Comparison of ENCODE assay signal across 13 cellular contexts in genomic region chr2:47063159-47063930, GRCh38.
A peak's percentile ranks its signal among the peaks of the same experiment; 100 is the strongest.
DNase-seq lines count a peak whose midpoint lies in the region; ATAC-seq and TF ChIP-seq lines count a peak whose summit lies in the region.
"Had no signal": no experiment of that assay in that cellular context is flagged by ENCODE, and none has a peak within 500 bp of the region (broad histone marks: within the 10 kb centered on the region; RNA-seq: fewer than 3 reads in every experiment).

No MANE protein-coding gene starts in this region.

- no peaks in the 10 kb centered on the region for H3K9me3 ChIP-seq in ectodermal cell (ENCODE audit: control insufficient read depth, low read length)
- H3K9me3 ChIP-seq in BE2C, result no peaks in the 10 kb centered on the region
- H3K9me3 ChIP-seq: mucosa of descending colon had no signal

- peak overlapping the region; percentile 67 for H3K27ac Mint-ChIP-seq in osteocyte (ENCODE audit: unreplicated experiment)
- H3K27ac Mint-ChIP-seq in activated T-cell treated with anti-CD3 and anti-CD28 coated beads, Interleukin-2, amount 50 U/mL, for 72 hours, result no peak overlapping the region

- H3K36me3 ChIP-seq in ACC112 (ENCODE audit: insufficient read depth, low read length), result 0 out of 2 replicates have a peak, but pooled peaks cover 10% of the 10 kb centered on the region
- H3K36me3 ChIP-seq in ectodermal cell (ENCODE audit: control insufficient read depth, insufficient read depth, low read length), result no peaks in the 10 kb centered on the region
- no peaks in the 10 kb centered on the region for H3K36me3 ChIP-seq in BE2C
- H3K36me3 ChIP-seq: brain microvascular endothelial cell had no signal

- H3K4me3 ChIP-seq in ACC112 (ENCODE audit: low read depth, low read length), result no peak overlapping the region
- H3K4me3 ChIP-seq in ectodermal cell (ENCODE audit: insufficient read depth, low read depth, low read length), result no peak overlapping the region
- no peak overlapping the region for H3K4me3 ChIP-seq in BE2C (ENCODE audit: low read depth, low read length)
- H3K4me3 ChIP-seq: mucosa of descending colon had no signal

- H3K4me1 Mint-ChIP-seq in osteocyte (ENCODE audit: unreplicated experiment), result peaks cover 73% of the 10 kb centered on the region
- H3K4me1 Mint-ChIP-seq in activated T-cell treated with anti-CD3 and anti-CD28 coated beads, Interleukin-2, amount 50 U/mL, for 72 hours (ENCODE audit: low read depth), result no peaks in the 10 kb centered on the region

- TF ChIP-seq CTCF in osteocyte (IDR thresholded peaks at IDR 0.05), result no peak
- TF ChIP-seq CTCF in BE2C (IDR thresholded peaks at IDR 0.05; ENCODE audit: low read depth, low read length), result no peak

- no peak overlapping the region for H3K4me3 Mint-ChIP-seq in osteocyte (ENCODE audit: unreplicated experiment)
- no peak overlapping the region for H3K4me3 Mint-ChIP-seq in activated T-cell treated with anti-CD3 and anti-CD28 coated beads, Interleukin-2, amount 50 U/mL, for 72 hours

- no peaks in the 10 kb centered on the region for H3K27me3 Mint-ChIP-seq in osteocyte (ENCODE audit: unreplicated experiment)
- H3K27me3 Mint-ChIP-seq in activated T-cell treated with anti-CD3 and anti-CD28 coated beads, Interleukin-2, amount 50 U/mL, for 72 hours (ENCODE audit: low read depth), result no peaks in the 10 kb centered on the region

- no peak for ATAC-seq in GM18517 (IDR thresholded peaks at IDR 0.05; ENCODE audit: unreplicated experiment)
- no peak for ATAC-seq in activated T-cell treated with anti-CD3 and anti-CD28 coated beads, Interleukin-2, amount 50 U/mL, for 72 hours (replicated peaks in 1 of 2)
- ATAC-seq: activated CD4-positive, CD25-positive, alpha-beta regulatory T cell treated with anti-CD3 and anti-CD28 coated beads, Interleukin-2, amount 50 U/mL, for 24 hours; mucosa of descending colon; sciatic nerve had no signal

- peaks cover 7% of the 10 kb centered on the region for H3K79me2 ChIP-seq in ACC112 (ENCODE audit: control insufficient read depth, insufficient read depth, low read length, unreplicated experiment)

- H3K27ac ChIP-seq in ACC112 (ENCODE audit: low read depth, low read length), result peak overlapping the region; percentile 98
- peak overlapping the region; percentile 47 for H3K27ac ChIP-seq in ectodermal cell (ENCODE audit: insufficient read depth, low read depth, low read length, poor library complexity, severe bottlenecking)
- H3K27ac ChIP-seq: brain microvascular endothelial cell had no signal

- WGBS in ectodermal cell, 2 experiments, result 82 to 83% methylated on average over 7 of the region's 7 CpGs

- H3K36me3 Mint-ChIP-seq in osteocyte (ENCODE audit: unreplicated experiment), result peaks cover 2% of the 10 kb centered on the region
- H3K36me3 Mint-ChIP-seq in activated T-cell treated with anti-CD3 and anti-CD28 coated beads, Interleukin-2, amount 50 U/mL, for 72 hours (ENCODE audit: insufficient read depth in 2 of 2), result peaks cover 0 to 6% of the 10 kb centered on the region in 2 donors

- H3K4me1 ChIP-seq in ACC112 (ENCODE audit: control insufficient read depth, insufficient read depth, low read length, unreplicated experiment), result peaks cover 47% of the 10 kb centered on the region
- H3K4me1 ChIP-seq in ectodermal cell (ENCODE audit: control insufficient read depth, insufficient read depth, low read length), result peaks cover 33% of the 10 kb centered on the region
- H3K4me1 ChIP-seq in BE2C, result peaks cover 68% of the 10 kb centered on the region

- no peaks in the 10 kb centered on the region for H3K9me3 Mint-ChIP-seq in osteocyte (ENCODE audit: unreplicated experiment)
- no peaks in the 10 kb centered on the region for H3K9me3 Mint-ChIP-seq in activated T-cell treated with anti-CD3 and anti-CD28 coated beads, Interleukin-2, amount 50 U/mL, for 72 hours

- H3K27me3 ChIP-seq in ACC112 (ENCODE audit: insufficient read depth, low read length), result no peaks in the 10 kb centered on the region
- no peaks in the 10 kb centered on the region for H3K27me3 ChIP-seq in ectodermal cell (ENCODE audit: control insufficient read depth, insufficient read depth, low read length, poor library complexity, severe bottlenecking)
- H3K27me3 ChIP-seq in BE2C, result no peaks in the 10 kb centered on the region
- H3K27me3 ChIP-seq: brain microvascular endothelial cell had no signal

- DNase-seq in M059J (ENCODE audit: low read depth) (peak; percentile 58), osteocyte (ENCODE audit: extremely low spot score, unreplicated experiment) (no peak), T-helper 1 cell (no peak), BE2C (no peak)
- DNase-seq in activated T-cell treated with anti-CD3 and anti-CD28 coated beads, Interleukin-2, amount 50 U/mL, for 72 hours, result no peak
- DNase-seq: brain microvascular endothelial cell, mucosa of descending colon, NCI-H1417 treated with DMSO at 0.1 percent for 48 hours had no signal

- H2AFZ ChIP-seq in ACC112 (ENCODE audit: low read length, unreplicated experiment), result no peak overlapping the region
